Comparison of ENCODE assay signal across 2 cellular contexts in genomic region chr9:120885968-120886367, GRCh38.
TF ChIP-seq lines count a peak whose summit lies in the region.

No MANE protein-coding gene starts in this region.

TF ChIP-seq in SK-N-SH, 30 proteins besides CTCF, POLR2A, EP300 and RAD21 (continued from another document):
- no peak for TF ChIP-seq USF2 (IDR thresholded peaks at IDR 0.05; ENCODE audit: borderline replicate concordance, low read depth, low read length)
- TF ChIP-seq, protein P1, sequence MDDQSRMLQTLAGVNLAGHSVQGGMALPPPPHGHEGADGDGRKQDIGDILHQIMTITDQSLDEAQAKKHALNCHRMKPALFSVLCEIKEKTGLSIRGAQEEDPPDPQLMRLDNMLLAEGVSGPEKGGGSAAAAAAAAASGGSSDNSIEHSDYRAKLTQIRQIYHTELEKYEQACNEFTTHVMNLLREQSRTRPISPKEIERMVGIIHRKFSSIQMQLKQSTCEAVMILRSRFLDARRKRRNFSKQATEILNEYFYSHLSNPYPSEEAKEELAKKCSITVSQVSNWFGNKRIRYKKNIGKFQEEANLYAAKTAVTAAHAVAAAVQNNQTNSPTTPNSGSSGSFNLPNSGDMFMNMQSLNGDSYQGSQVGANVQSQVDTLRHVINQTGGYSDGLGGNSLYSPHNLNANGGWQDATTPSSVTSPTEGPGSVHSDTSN (IDR thresholded peaks at IDR 0.05), result no peak
- no peak for TF ChIP-seq TEAD4 (IDR thresholded peaks at IDR 0.05; ENCODE audit: borderline replicate concordance, insufficient read depth)
- no peak for TF ChIP-seq EZH2phosphoT487 (IDR thresholded peaks at IDR 0.05; ENCODE audit: borderline replicate concordance, low read depth)
- no peak for TF ChIP-seq RFX5 (IDR thresholded peaks at IDR 0.05; ENCODE audit: low read length)
- no peak for TF ChIP-seq RXRA (IDR thresholded peaks at IDR 0.05; ENCODE audit: borderline replicate concordance, low read depth)
- TF ChIP-seq FOXJ3 (CRISPR knock-in tag; IDR thresholded peaks at IDR 0.05), result no peak
- no peak for TF ChIP-seq USF1 (IDR thresholded peaks at IDR 0.05; ENCODE audit: borderline replicate concordance, low read depth)
- no peak for TF ChIP-seq NRF1 (IDR thresholded peaks at IDR 0.05; ENCODE audit: low read depth, low read length)
- TF ChIP-seq ZBTB33 (IDR thresholded peaks at IDR 0.05; ENCODE audit: borderline replicate concordance, low read depth), result no peak
- no peak for TF ChIP-seq SIN3A (IDR thresholded peaks at IDR 0.05; ENCODE audit: borderline replicate concordance, low read depth, low read length)
- no peak for TF ChIP-seq MXI1 (IDR thresholded peaks at IDR 0.05; ENCODE audit: low read depth, low read length)

TF ChIP-seq in SK-N-SH treated with all-trans-retinoic acid at 6 μM for 48 hours, 23 proteins besides CTCF, POLR2A, EP300 and RAD21 (continued from another document):
- TF ChIP-seq TSHZ2 (CRISPR knock-in tag; IDR thresholded peaks at IDR 0.05) (no peak), ESRRG (CRISPR knock-in tag; IDR thresholded peaks at IDR 0.05) (no peak), TCF4 (CRISPR knock-in tag; IDR thresholded peaks at IDR 0.05; ENCODE audit: borderline replicate concordance) (no peak), ZC3H10 (CRISPR knock-in tag; IDR thresholded peaks at IDR 0.05) (no peak), RARB (CRISPR knock-in tag; IDR thresholded peaks at IDR 0.05) (no peak), ZNF70 (CRISPR knock-in tag; IDR thresholded peaks at IDR 0.05) (no peak)
- TF ChIP-seq, protein P2, sequence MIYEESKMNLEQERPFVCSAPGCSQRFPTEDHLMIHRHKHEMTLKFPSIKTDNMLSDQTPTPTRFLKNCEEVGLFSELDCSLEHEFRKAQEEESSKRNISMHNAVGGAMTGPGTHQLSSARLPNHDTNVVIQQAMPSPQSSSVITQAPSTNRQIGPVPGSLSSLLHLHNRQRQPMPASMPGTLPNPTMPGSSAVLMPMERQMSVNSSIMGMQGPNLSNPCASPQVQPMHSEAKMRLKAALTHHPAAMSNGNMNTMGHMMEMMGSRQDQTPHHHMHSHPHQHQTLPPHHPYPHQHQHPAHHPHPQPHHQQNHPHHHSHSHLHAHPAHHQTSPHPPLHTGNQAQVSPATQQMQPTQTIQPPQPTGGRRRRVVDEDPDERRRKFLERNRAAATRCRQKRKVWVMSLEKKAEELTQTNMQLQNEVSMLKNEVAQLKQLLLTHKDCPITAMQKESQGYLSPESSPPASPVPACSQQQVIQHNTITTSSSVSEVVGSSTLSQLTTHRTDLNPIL (CRISPR knock-in tag; IDR thresholded peaks at IDR 0.05; ENCODE audit: low read depth), result no peak
